In genomic region chr1:111755321-111756123, GRCh38 we compare ENCODE assay signal across 8 cellular contexts. TPM values are rescaled to one million over a fixed set of nuclear protein-coding genes. Genes with fewer than 3 reads are reported as not detected.
A peak's percentile ranks its signal among the peaks of the same experiment; 100 is the strongest.
DNase-seq lines count a peak whose midpoint lies in the region; ATAC-seq and TF ChIP-seq lines count a peak whose summit lies in the region.

Gene DDX20, plus strand, starts transcription at chr1:111755901. Its CDS starts 24 bp downstream, at chr1:111755925.

- H3K27ac ChIP-seq in SK-N-SH (ENCODE audit: low read depth in 2 of 2, low read length in 1 of 2) (peak within 1 kb of the TSS; percentile 96 to 99), osteoblast (ENCODE audit: low read depth, low read length) (peak within 1 kb of the TSS; percentile 99), thoracic aorta (peak within 1 kb of the TSS; percentile 92 to 93)

- H3K27me3 ChIP-seq in SK-N-SH (ENCODE audit: insufficient read depth) (no peaks in the 10 kb centered on the region), osteoblast (ENCODE audit: insufficient read depth, low read length) (no peaks in the 10 kb centered on the region), thoracic aorta (replicated peaks; ENCODE audit: insufficient read depth) (no peaks in the 10 kb centered on the region)

- H3K9ac ChIP-seq in SK-N-SH: peak within 1 kb of the TSS; percentile 92

- H4K20me1 ChIP-seq in SK-N-SH (ENCODE audit: insufficient read depth) (no peaks in the 10 kb centered on the region), osteoblast (ENCODE audit: insufficient read depth, low read length) (no peaks in the 10 kb centered on the region)

- H3K9me3 ChIP-seq in SK-N-SH: no peaks in the 10 kb centered on the region
- no peaks in the 10 kb centered on the region for H3K9me3 ChIP-seq in osteoblast (ENCODE audit: low read depth, low read length)
- no peaks in the 10 kb centered on the region for H3K9me3 ChIP-seq in thoracic aorta

- CTCF ChIA-PET in SK-N-SH (lab: Yijun Ruan, JAX): interaction anchor here (0.6 to 5.2 kb wide), 19 partner anchors 9 to 315 kb away, joined by 3 to 48 read pairs (median 5); partner anchors contain the start of gene INKA2

- no peaks in the 10 kb centered on the region for H3K9me2 ChIP-seq in SK-N-SH

- H3K36me3 ChIP-seq in SK-N-SH (replicated peaks in 1 of 2; ENCODE audit: control insufficient read depth in 1 of 2, insufficient read depth in 2 of 2, low read length in 1 of 2): peaks cover 15 to 17% of the 10 kb centered on the region in 2 experiments
- peaks cover 22% of the 10 kb centered on the region for H3K36me3 ChIP-seq in osteoblast (ENCODE audit: insufficient read depth, low read length)
- H3K36me3 ChIP-seq in thoracic aorta: peaks cover under 1% of the 10 kb centered on the region

- H3K79me2 ChIP-seq in SK-N-SH (ENCODE audit: insufficient read depth): peaks cover 40% of the 10 kb centered on the region
- H3K79me2 ChIP-seq in osteoblast (ENCODE audit: insufficient read depth, low read length): peaks cover 37% of the 10 kb centered on the region

- peak within 1 kb of the TSS; percentile 83 for H3K4me2 ChIP-seq in SK-N-SH
- peak within 1 kb of the TSS; percentile 100 for H3K4me2 ChIP-seq in osteoblast (ENCODE audit: insufficient read depth, low read length)

- peak; percentile 72 for TF ChIP-seq RAD21 in SK-N-SH (IDR thresholded peaks at IDR 0.05; ENCODE audit: low read length)

- 1% methylated on average over 47 of the region's 67 CpGs for WGBS in SK-N-SH (ENCODE audit: low lambda C conversion rate)

- DNase-seq in GM10266 (ENCODE audit: extremely low spot score) (peak; percentile 96), NCI-H1048 (lab: John Stamatoyannopoulos, UW) (peak; percentile 90), SK-N-SH (peak; percentile 97), globus pallidus (ENCODE audit: low spot score) (peak; percentile 91), osteoblast (ENCODE audit: insufficient read length, low spot score, missing footprints) (peak; percentile 98), thoracic aorta (ENCODE audit: low spot score) (peak; percentile 72)

- H3K9me3 Mint-ChIP-seq in activated naive CD4-positive, alpha-beta T cell treated with anti-CD3 and anti-CD28 coated beads, Interleukin-2, amount 50 U/mL, for 24 hours: no peaks in the 10 kb centered on the region

- POLR2A ChIA-PET in SK-N-SH (lab: Yijun Ruan, JAX): interaction anchor here (0.6 to 3.2 kb wide), 4 partner anchors 8 to 792 kb away, joined by 3 to 15 read pairs (median 4); partner anchors contain the start of genes INKA2 and LRIF1

- peak within 1 kb of the TSS; percentile 99 for H3K27ac Mint-ChIP-seq in activated naive CD4-positive, alpha-beta T cell treated with anti-CD3 and anti-CD28 coated beads, Interleukin-2, amount 50 U/mL, for 24 hours

- peak in 1 of 2 experiments; percentile 39; a peak in 1 of 4 replicates for TF ChIP-seq EP300 in SK-N-SH (IDR thresholded peaks at IDR 0.05; ENCODE audit: borderline replicate concordance in 1 of 2, low read depth in 1 of 2, low read length in 1 of 2)

- peak within 1 kb of the TSS; percentile 97 for H2AFZ ChIP-seq in SK-N-SH (ENCODE audit: low read depth)
- peak within 1 kb of the TSS; percentile 99 for H2AFZ ChIP-seq in osteoblast (ENCODE audit: low read length)

- peak within 1 kb of the TSS; percentile 96 for H3K4me3 Mint-ChIP-seq in activated naive CD4-positive, alpha-beta T cell treated with anti-CD3 and anti-CD28 coated beads, Interleukin-2, amount 50 U/mL, for 24 hours

- H3F3A ChIP-seq in SK-N-SH (replicated peaks; ENCODE audit: insufficient read depth): peaks cover 9% of the 10 kb centered on the region

- H3K4me3 ChIP-seq in SK-N-SH (ENCODE audit: low read depth in 2 of 2, low read length in 1 of 2): peak within 1 kb of the TSS; percentile 96 to 99
- H3K4me3 ChIP-seq in osteoblast (ENCODE audit: insufficient read depth, low read length): peak within 1 kb of the TSS; percentile 95
- H3K4me3 ChIP-seq in thoracic aorta: peak within 1 kb of the TSS; percentile 95

- H3K4me1 ChIP-seq in SK-N-SH (ENCODE audit: control insufficient read depth in 1 of 2, insufficient read depth in 2 of 2, low read depth in 1 of 2, low read length in 1 of 2) (peaks cover 9 to 11% of the 10 kb centered on the region in 2 experiments; a peak in 3 of 4 replicates), osteoblast (ENCODE audit: insufficient read depth, low read length) (peaks cover 20% of the 10 kb centered on the region), thoracic aorta (ENCODE audit: control insufficient read depth in 1 of 2, low read depth in 2 of 2) (peaks cover 8 to 25% of the 10 kb centered on the region in 2 donors)

- peaks cover 44% of the 10 kb centered on the region for H3K4me1 Mint-ChIP-seq in activated naive CD4-positive, alpha-beta T cell treated with anti-CD3 and anti-CD28 coated beads, Interleukin-2, amount 50 U/mL, for 24 hours

- ATAC-seq in HG02588 (IDR thresholded peaks at IDR 0.05; ENCODE audit: unreplicated experiment): peak; percentile 87
- peak; percentile 95 for ATAC-seq in thoracic aorta (ENCODE audit: insufficient number of reproducible peaks, low FRiP score, low read depth)

- TF ChIP-seq CTCF in GM10266 (IDR thresholded peaks at IDR 0.05; ENCODE audit: control insufficient read depth, insufficient read depth, low read depth, missing control alignments) (peak; percentile 92), SK-N-SH (IDR thresholded peaks at IDR 0.05) (peak; percentile 98), osteoblast (IDR thresholded peaks at IDR 0.05; ENCODE audit: extremely low read depth, low read depth, low read length) (peak; percentile 82), thoracic aorta (IDR thresholded peaks at IDR 0.05) (peak; percentile 81)

- H3K36me3 Mint-ChIP-seq in activated naive CD4-positive, alpha-beta T cell treated with anti-CD3 and anti-CD28 coated beads, Interleukin-2, amount 50 U/mL, for 24 hours: peaks cover 8% of the 10 kb centered on the region

- no peaks in the 10 kb centered on the region for H3K27me3 Mint-ChIP-seq in activated naive CD4-positive, alpha-beta T cell treated with anti-CD3 and anti-CD28 coated beads, Interleukin-2, amount 50 U/mL, for 24 hours

TF ChIP-seq in SK-N-SH, 30 proteins besides CTCF, POLR2A, EP300 and RAD21 (continues in another document):
- TF ChIP-seq GABPA (IDR thresholded peaks at IDR 0.05; ENCODE audit: low read depth) (peak; percentile 76), YY1 (IDR thresholded peaks at IDR 0.05; ENCODE audit: low read depth) (peak; percentile 89), USF1 (IDR thresholded peaks at IDR 0.05; ENCODE audit: borderline replicate concordance, low read depth) (peak; percentile 51), FOXJ3 (CRISPR knock-in tag; IDR thresholded peaks at IDR 0.05) (no peak), SIN3A (IDR thresholded peaks at IDR 0.05; ENCODE audit: borderline replicate concordance, low read depth, low read length) (peak; percentile 97), TEAD4 (IDR thresholded peaks at IDR 0.05; ENCODE audit: borderline replicate concordance, insufficient read depth) (no peak), IRF3 (IDR thresholded peaks at IDR 0.05; ENCODE audit: low read depth, low read length) (no peak), MAX (IDR thresholded peaks at IDR 0.05; ENCODE audit: low read depth) (peak; percentile 73), ELF1 (IDR thresholded peaks at IDR 0.05) (peak; percentile 45), FOXM1 (IDR thresholded peaks at IDR 0.05; ENCODE audit: low read depth) (no peak), POLR2AphosphoS5 (IDR thresholded peaks at IDR 0.05; ENCODE audit: low read depth, low read length) (peak; percentile 77), RXRA (IDR thresholded peaks at IDR 0.05; ENCODE audit: borderline replicate concordance, low read depth) (no peak), RFX5 (IDR thresholded peaks at IDR 0.05; ENCODE audit: low read length) (no peak), JUND (IDR thresholded peaks at IDR 0.05) (no peak), PBX3 (IDR thresholded peaks at IDR 0.05) (peak; percentile 12)

RNA-seq across cellular contexts. Expression of gene DDX20, which starts in this region (rescaled TPM):
- 3.8 and 5.3 TPM in 2 replicates for polyA plus RNA-seq in SK-N-SH (2012; rRNA removed)
- 4.6 and 5.0 TPM in 2 replicates for polyA plus RNA-seq in SK-N-SH (2012; cell fraction: cytosol; rRNA removed)
- polyA plus RNA-seq in SK-N-SH (2012; cell fraction: nucleus; rRNA removed): 5.8 and 10.6 TPM in 2 replicates
- total RNA-seq in osteoblast (15.6 and 19.2 TPM in 2 replicates), thoracic aorta (10 to 100 TPM; 17.2 to 21.5 TPM)

Comparison
In these comparisons a context has a peak if more than half of its experiments do, and no peak if none do; other contexts are left out.
1. Peak in every context shown above with its lines: DNase-seq, ATAC-seq, H3K4me3 ChIP-seq and H3K27ac ChIP-seq.